In the genomic region with DNA sequence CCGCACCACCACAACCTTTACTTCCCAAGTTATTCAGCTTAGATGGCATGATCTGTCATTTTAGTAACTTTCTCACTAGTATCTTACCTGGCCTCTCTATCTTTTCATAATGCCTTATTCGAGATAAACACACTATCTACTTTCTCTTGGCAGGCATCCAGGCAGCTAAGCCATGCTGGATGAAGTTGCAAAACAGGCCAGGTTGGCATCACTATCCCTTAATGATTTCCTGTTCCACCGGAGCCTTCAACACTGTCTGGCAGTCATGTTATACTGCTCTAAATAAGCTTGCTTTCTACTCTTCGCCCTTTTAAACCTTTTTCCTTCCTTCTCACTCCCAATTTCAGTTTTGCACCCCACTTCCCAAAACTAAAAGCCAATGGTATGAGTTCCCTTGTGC, we compare ENCODE assay signal across 19 cellular contexts. TPM values are rescaled to one million over a fixed set of nuclear protein-coding genes. Genes with fewer than 3 reads are reported as not detected.
DNase-seq lines count a peak whose midpoint lies in the region; ATAC-seq lines count a peak whose summit lies in the region.
"Had no signal": no experiment of that assay in that cellular context is flagged by ENCODE, and none has a peak within 500 bp of the region (broad histone marks: within the 10 kb centered on the region; RNA-seq: fewer than 3 reads in every experiment).

No MANE protein-coding gene starts in this region.

- H3K9me3 Mint-ChIP-seq in stimulated activated effector memory CD8-positive, alpha-beta T cell treated with anti-CD3 and anti-CD28 coated beads, Interleukin-12 subunit alpha, Interleukin-12 subunit beta, amount 100 ng/mL, for 72 hours = no peaks in the 10 kb centered on the region
- H3K9me3 Mint-ChIP-seq: activated CD8-positive, alpha-beta T cell treated with anti-CD3 and anti-CD28 coated beads for 36 hours; activated naive CD4-positive, alpha-beta T cell treated with anti-CD3 and anti-CD28 coated beads, Interleukin-2, amount 10 ng/mL, durations not matched to agents 7 days and 5 days; activated T-cell treated with anti-CD3 and anti-CD28 coated beads, Interleukin-2, amount 50 U/mL, for 24 hours; CD4-positive, alpha-beta T cell; natural killer cell treated with Interleukin-12 subunit alpha and Interleukin-12 subunit beta and Interleukin-15 and Interleukin-18, amount 100 ng/mL, for 72 hours had no signal

- H3K4me3 Mint-ChIP-seq in stimulated activated effector memory CD8-positive, alpha-beta T cell treated with anti-CD3 and anti-CD28 coated beads, Interleukin-12 subunit alpha, Interleukin-12 subunit beta, amount 100 ng/mL, for 72 hours = no peak overlapping the region
- H3K4me3 Mint-ChIP-seq: activated CD8-positive, alpha-beta T cell treated with anti-CD3 and anti-CD28 coated beads for 36 hours; activated naive CD4-positive, alpha-beta T cell treated with anti-CD3 and anti-CD28 coated beads, Interleukin-2, amount 10 ng/mL, durations not matched to agents 7 days and 5 days; activated T-cell treated with anti-CD3 and anti-CD28 coated beads, Interleukin-2, amount 50 U/mL, for 24 hours; CD4-positive, alpha-beta T cell; natural killer cell treated with Interleukin-12 subunit alpha and Interleukin-12 subunit beta and Interleukin-15 and Interleukin-18, amount 100 ng/mL, for 72 hours had no signal

- ATAC-seq in left colon = peak; percentile 84
- no peak for ATAC-seq in stimulated activated effector memory CD8-positive, alpha-beta T cell treated with anti-CD3 and anti-CD28 coated beads, Interleukin-12 subunit alpha, Interleukin-12 subunit beta, amount 100 ng/mL, for 72 hours
- no peak for ATAC-seq in left ventricle myocardium superior
- ATAC-seq: activated CD8-positive, alpha-beta T cell treated with anti-CD3 and anti-CD28 coated beads for 36 hours; natural killer cell treated with Interleukin-12 subunit alpha and Interleukin-12 subunit beta and Interleukin-15 and Interleukin-18, amount 100 ng/mL, for 72 hours; SK-N-SH treated with all-trans-retinoic acid at 6 μM for 48 hours had no signal

- no peaks in the 10 kb centered on the region for H3K36me3 Mint-ChIP-seq in stimulated activated effector memory CD8-positive, alpha-beta T cell treated with anti-CD3 and anti-CD28 coated beads, Interleukin-12 subunit alpha, Interleukin-12 subunit beta, amount 100 ng/mL, for 72 hours
- H3K36me3 Mint-ChIP-seq: activated naive CD4-positive, alpha-beta T cell treated with anti-CD3 and anti-CD28 coated beads, Interleukin-2, amount 10 ng/mL, durations not matched to agents 7 days and 5 days; natural killer cell treated with Interleukin-12 subunit alpha and Interleukin-12 subunit beta and Interleukin-15 and Interleukin-18, amount 100 ng/mL, for 72 hours had no signal

- no peak overlapping the region for H3K27ac Mint-ChIP-seq in stimulated activated effector memory CD8-positive, alpha-beta T cell treated with anti-CD3 and anti-CD28 coated beads, Interleukin-12 subunit alpha, Interleukin-12 subunit beta, amount 100 ng/mL, for 72 hours
- H3K27ac Mint-ChIP-seq: activated CD8-positive, alpha-beta T cell treated with anti-CD3 and anti-CD28 coated beads for 36 hours; activated naive CD4-positive, alpha-beta T cell treated with anti-CD3 and anti-CD28 coated beads, Interleukin-2, amount 10 ng/mL, durations not matched to agents 7 days and 5 days; activated T-cell treated with anti-CD3 and anti-CD28 coated beads, Interleukin-2, amount 50 U/mL, for 24 hours; CD4-positive, alpha-beta T cell; natural killer cell treated with Interleukin-12 subunit alpha and Interleukin-12 subunit beta and Interleukin-15 and Interleukin-18, amount 100 ng/mL, for 72 hours had no signal

- peak; percentile 42 for DNase-seq in COR-L47 (lab: John Stamatoyannopoulos, UW)
- DNase-seq in HT-29 (ENCODE audit: low spot score) = peak; percentile 34
- peak; percentile 21 for DNase-seq in NCI-H69 (lab: John Stamatoyannopoulos, UW)
- peak; percentile 40 to 47 for DNase-seq in left colon
- DNase-seq in stimulated activated effector memory CD8-positive, alpha-beta T cell treated with anti-CD3 and anti-CD28 coated beads, Interleukin-12 subunit alpha, Interleukin-12 subunit beta, amount 100 ng/mL, for 72 hours (ENCODE audit: low spot score in 2 of 2) = no peak
- no peak for DNase-seq in left ventricle myocardium superior
- no peak for DNase-seq in activated gamma-delta T cell (lab: John Stamatoyannopoulos, UW)
- DNase-seq: activated CD8-positive, alpha-beta T cell treated with anti-CD3 and anti-CD28 coated beads for 36 hours; activated naive CD4-positive, alpha-beta T cell treated with anti-CD3 and anti-CD28 coated beads, Interleukin-2, amount 10 ng/mL, durations not matched to agents 7 days and 5 days; activated T-cell treated with anti-CD3 and anti-CD28 coated beads, Interleukin-2, amount 50 U/mL, for 24 hours; aorta; CD4-positive, alpha-beta T cell; cerebellar nuclear complex; H7; KBM-7; sigmoid colon; T-helper 9 cell had no signal

- no peaks in the 10 kb centered on the region for H3K4me1 Mint-ChIP-seq in stimulated activated effector memory CD8-positive, alpha-beta T cell treated with anti-CD3 and anti-CD28 coated beads, Interleukin-12 subunit alpha, Interleukin-12 subunit beta, amount 100 ng/mL, for 72 hours
- H3K4me1 Mint-ChIP-seq: activated naive CD4-positive, alpha-beta T cell treated with anti-CD3 and anti-CD28 coated beads, Interleukin-2, amount 10 ng/mL, durations not matched to agents 7 days and 5 days had no signal

- intact Hi-C loops in left colon (cut with DNase I, micrococcal nuclease) = no loop called here
- intact Hi-C loops in left ventricle myocardium superior (cut with micrococcal nuclease) = no loop called here

RNA-seq across cellular contexts. Expression of a gene that starts 12.0 kb away (rescaled TPM):
- total RNA-seq in HT-29 (2014; rRNA removed; shearing (Covaris generic)) = not detected in 2 replicates
- total RNA-seq in left colon (under 1 TPM; 0.27 to 0.70 TPM), left ventricle myocardium superior (not detected)
- total RNA-seq: activated CD8-positive, alpha-beta T cell treated with anti-CD3 and anti-CD28 coated beads for 36 hours; CD4-positive, alpha-beta T cell; natural killer cell treated with Interleukin-12 subunit alpha and Interleukin-12 subunit beta and Interleukin-15 and Interleukin-18, amount 100 ng/mL, for 72 hours had no signal

Comparison
In these comparisons a context has a peak if more than half of its experiments do, and no peak if none do; other contexts are left out.
1. DNase-seq: peak in COR-L47 (single experiment), HT-29 (single experiment), NCI-H69 (single experiment) and left colon (2 of 2); none in stimulated activated effector memory CD8-positive, alpha-beta T cell treated with anti-CD3 and anti-CD28 coated beads, Interleukin-12 subunit alpha, Interleukin-12 subunit beta, amount 100 ng/mL, for 72 hours (0 of 2), left ventricle myocardium superior (single experiment) and activated gamma-delta T cell (single experiment).